In the genomic region with DNA sequence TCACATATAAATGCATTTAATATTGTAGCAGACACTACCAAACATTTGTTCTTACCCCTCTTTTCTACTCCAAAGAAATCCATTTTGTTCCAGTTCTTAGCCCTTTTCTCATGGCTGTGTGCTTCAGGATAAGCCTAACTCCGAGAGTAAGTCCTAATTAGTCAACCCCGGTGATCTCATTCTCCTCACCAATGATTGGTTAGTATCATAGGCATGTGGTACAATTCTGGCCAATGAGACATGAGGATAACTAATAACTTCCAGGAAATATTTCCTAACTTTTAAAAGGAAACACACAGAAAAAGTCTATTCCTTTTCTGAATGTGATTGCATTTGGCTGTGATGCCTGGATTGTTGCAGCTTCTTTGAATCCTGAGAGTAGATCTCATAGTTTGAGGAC, we compare ENCODE assay signal across 26 cellular contexts.
DNase-seq lines count a peak whose midpoint lies in the region; ATAC-seq, FAIRE-seq and TF ChIP-seq lines count a peak whose summit lies in the region.
"Had no signal": no experiment of that assay in that cellular context is flagged by ENCODE, and none has a peak within 500 bp of the region (broad histone marks: within the 10 kb centered on the region; RNA-seq: fewer than 3 reads in every experiment).

No MANE protein-coding gene starts in this region.

- POLR2A ChIA-PET in RWPE1 (lab: Yijun Ruan, JAX; ENCODE audit: low non-redundant PET) (no interaction called here), HepG2 (lab: Yijun Ruan, JAX) (no interaction called here)

- H3K4me2 ChIP-seq in HepG2 (ENCODE audit: low read depth, low read length), result no peak overlapping the region
- H3K4me2 ChIP-seq: GM23338, KMS-11 had no signal

- H3K36me3 ChIP-seq in heart right ventricle (no peaks in the 10 kb centered on the region), HepG2 (replicated peaks in 1 of 2; ENCODE audit: control insufficient read depth in 1 of 2, insufficient read depth in 2 of 2, low read length in 2 of 2) (no peaks in the 10 kb centered on the region)
- H3K36me3 ChIP-seq: BE2C, HAP-1 had no signal

- no peak for TF ChIP-seq POLR2A in HepG2 (IDR thresholded peaks at IDR 0.05; ENCODE audit: insufficient read depth in 1 of 2, low read depth in 2 of 2, low read length in 2 of 2)

- no peaks in the 10 kb centered on the region for H3K79me2 ChIP-seq in HepG2 (ENCODE audit: insufficient read depth, low read length)

- H2AFZ ChIP-seq in HepG2 (ENCODE audit: low read length), result no peak overlapping the region
- H2AFZ ChIP-seq: GM23338 had no signal

- H3K9ac ChIP-seq in HepG2 (ENCODE audit: insufficient read depth, low read depth, low read length), result no peak overlapping the region
- H3K9ac ChIP-seq: KMS-11 had no signal

- intact Hi-C loops in heart right ventricle (cut with DNase I), result no loop called here
- intact Hi-C loops in HepG2 (cut with micrococcal nuclease; ENCODE audit: unreplicated experiment), result no loop called here

- in situ Hi-C loops in HepG2 (cut with HindIII; ENCODE audit: extremely low pct_ligation_motif_present, low pct_unique_long_range_greater_than_20kb), result no loop called here

- H4K20me1 ChIP-seq in HepG2 (ENCODE audit: insufficient read depth, low read length), result no peaks in the 10 kb centered on the region

- 77 to 80% methylated on average over 2 of the region's 2 CpGs for WGBS in heart right ventricle, 2 donors
- WGBS in HepG2 (ENCODE audit: low lambda C conversion rate), result 2% methylated on average over 2 of the region's 2 CpGs

- CTCF ChIA-PET in RWPE1 (lab: Yijun Ruan, JAX) (interaction anchor here (0.6 kb wide), 1 partner anchor 11 kb away, joined by 4 read pairs; no protein-coding TSS in a partner anchor), HepG2 (lab: Yijun Ruan, JAX; ENCODE audit: low intra/inter-chr PET ratio, low total read pairs) (no interaction called here)

- no peak overlapping the region for H3K27ac ChIP-seq in RWPE1
- H3K27ac ChIP-seq in heart right ventricle, result no peak overlapping the region
- no peak overlapping the region for H3K27ac ChIP-seq in HepG2 (ENCODE audit: extremely low read length, insufficient read depth, low read length)
- H3K27ac ChIP-seq: KMS-11, SK-N-MC had no signal

- no peak for TF ChIP-seq RAD21 in HepG2 (CRISPR knock-in tag; IDR thresholded peaks at IDR 0.05)

- no peaks in the 10 kb centered on the region for H3K27me3 ChIP-seq in heart right ventricle
- H3K27me3 ChIP-seq in HepG2 (ENCODE audit: control insufficient read depth in 1 of 2, insufficient read depth in 2 of 2, low read length in 2 of 2), result no peaks in the 10 kb centered on the region; a peak in 1 of 5 replicates
- H3K27me3 ChIP-seq: BE2C had no signal

- ATAC-seq in heart right ventricle, result no peak
- ATAC-seq in GM21529 (IDR thresholded peaks at IDR 0.05; ENCODE audit: unreplicated experiment), result no peak
- no peak for ATAC-seq in HepG2
- ATAC-seq: GM23338, PC-3 had no signal

- H3K4me1 ChIP-seq in heart right ventricle (no peaks in the 10 kb centered on the region), HepG2 (ENCODE audit: insufficient read depth, low read length) (no peaks in the 10 kb centered on the region)
- H3K4me1 ChIP-seq: BE2C, HAP-1 had no signal

- TF ChIP-seq EP300 in HepG2 (IDR thresholded peaks at IDR 0.05; ENCODE audit: low read depth in 2 of 2, low read length in 2 of 2), result no peak
- TF ChIP-seq EP300 in HepG2 (CRISPR knock-in tag; IDR thresholded peaks at IDR 0.05; ENCODE audit: borderline replicate concordance), result no peak

- FAIRE-seq in HepG2 (lab: Jason Lieb, UNC), result no peak
- FAIRE-seq: GM18507 had no signal

- TF ChIP-seq CTCF in HFF-Myc (IDR thresholded peaks at IDR 0.05; ENCODE audit: low read depth, low read length, missing control alignments) (no peak), RWPE1 (conservative IDR thresholded peaks at IDR 0.05; ENCODE audit: low read depth) (no peak), fibroblast of mammary gland (conservative IDR thresholded peaks at IDR 0.05; ENCODE audit: control insufficient read depth, insufficient read depth, low read depth, low read length) (no peak), heart right ventricle (IDR thresholded peaks at IDR 0.05) (no peak), HepG2 (CRISPR knock-in tag; IDR thresholded peaks at IDR 0.05) (no peak)

- BruUV-seq in HepG2 (replicated peaks; lab: Mats Ljungman, UMichigan), result no TSS peak

- H3K9me3 ChIP-seq in heart right ventricle (no peaks in the 10 kb centered on the region), HepG2 (ENCODE audit: low read length) (no peaks in the 10 kb centered on the region)
- H3K9me3 ChIP-seq: BE2C, HAP-1 had no signal

- DNase-seq in EH (ENCODE audit: low read depth) (peak; percentile 2), HFF-Myc (ENCODE audit: extremely low read depth, low read depth) (peak; percentile 2), RWPE1 (ENCODE audit: low spot score) (peak; percentile 6), fibroblast of mammary gland (ENCODE audit: low read depth) (peak; percentile 3), heart right ventricle (no peak), HepG2 (ENCODE audit: low spot score) (no peak), HCEC 1CT (no peak)
- DNase-seq: ACHN; BE2C; CD8-positive, alpha-beta memory T cell; DMS79 treated with DMSO at 0.1 percent for 48 hours; NCI-H1092; NCI-H1417 treated with DMSO at 0.1 percent for 48 hours; NCI-H1694 treated with DMSO at 0.1 percent for 48 hours; NCI-H2081; NCI-H2171; NCI-H226; NCI-H510A; PC-3; SHP77 had no signal

- H3K4me3 ChIP-seq in HFF-Myc (replicated peaks; ENCODE audit: low read depth, low read length) (no peak overlapping the region), fibroblast of mammary gland (ENCODE audit: control insufficient read depth, low read depth, low read length) (no peak overlapping the region), heart right ventricle (no peak overlapping the region), HepG2 (replicated peaks in 1 of 3; ENCODE audit: insufficient read depth in 1 of 3, low read depth in 2 of 3, low read length in 3 of 3) (no peak overlapping the region)
- H3K4me3 ChIP-seq: GM23338, HAP-1, SK-N-MC had no signal

TF ChIP-seq in HepG2, 621 proteins besides CTCF, POLR2A, EP300 and RAD21 (continues in another document):
- TF ChIP-seq GZF1 (CRISPR knock-in tag; IDR thresholded peaks at IDR 0.05) (no peak), RFX1 (IDR thresholded peaks at IDR 0.05) (no peak), GATAD1 (CRISPR knock-in tag; IDR thresholded peaks at IDR 0.05) (no peak)
- TF ChIP-seq, protein P1, sequence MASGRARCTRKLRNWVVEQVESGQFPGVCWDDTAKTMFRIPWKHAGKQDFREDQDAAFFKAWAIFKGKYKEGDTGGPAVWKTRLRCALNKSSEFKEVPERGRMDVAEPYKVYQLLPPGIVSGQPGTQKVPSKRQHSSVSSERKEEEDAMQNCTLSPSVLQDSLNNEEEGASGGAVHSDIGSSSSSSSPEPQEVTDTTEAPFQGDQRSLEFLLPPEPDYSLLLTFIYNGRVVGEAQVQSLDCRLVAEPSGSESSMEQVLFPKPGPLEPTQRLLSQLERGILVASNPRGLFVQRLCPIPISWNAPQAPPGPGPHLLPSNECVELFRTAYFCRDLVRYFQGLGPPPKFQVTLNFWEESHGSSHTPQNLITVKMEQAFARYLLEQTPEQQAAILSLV (CRISPR knock-in tag; IDR thresholded peaks at IDR 0.05; ENCODE audit: borderline replicate concordance), result no peak

Comparison
In these comparisons a context has a peak if more than half of its experiments do, and no peak if none do; other contexts are left out.
1. DNase-seq: peak in EH (single experiment), HFF-Myc (single experiment), RWPE1 (single experiment) and fibroblast of mammary gland (single experiment); none in heart right ventricle (0 of 2), HepG2 (single experiment) and HCEC 1CT (single experiment).